Comparison of ENCODE assay signal across 8 cellular contexts in genomic region chr1:224929335-224930237, GRCh38. TPM values are rescaled to one million over a fixed set of nuclear protein-coding genes. Genes with fewer than 3 reads are reported as not detected.
DNase-seq lines count a peak whose midpoint lies in the region; FAIRE-seq and TF ChIP-seq lines count a peak whose summit lies in the region.

DNAH14 (plus strand) TSS chr1:224929675; CDS start chr1:224952703, 23,028 bp downstream.

- TF ChIP-seq POLR2A in GM12891 (IDR thresholded peaks at IDR 0.05; ENCODE audit: low read depth, low read length) = peak; percentile 24; the same call in 1 of the 2 replicates

- H3K36me3 ChIP-seq in mammary epithelial cell (ENCODE audit: insufficient read depth, low read length) (no peaks in the 10 kb centered on the region), small intestine (ENCODE audit: control insufficient read depth in 2 of 2, insufficient read depth in 2 of 2, low read length in 2 of 2) (no peaks in the 10 kb centered on the region)

- H3K9ac ChIP-seq in mammary epithelial cell (ENCODE audit: insufficient read depth, low read length) = peak within 1 kb of the TSS; percentile 51

- peak within 1 kb of the TSS; percentile 93 for H2AFZ ChIP-seq in mammary epithelial cell (ENCODE audit: low read depth, low read length)

- peaks cover 24% of the 10 kb centered on the region for H3K79me2 ChIP-seq in mammary epithelial cell (ENCODE audit: insufficient read depth, low read length)

- DNase-seq in AG04449 (ENCODE audit: low read depth, low spot score) = no peak
- peak; percentile 30 for DNase-seq in GM12891 (ENCODE audit: insufficient read length, low spot score)
- DNase-seq in HuH-7.5 (ENCODE audit: low spot score) = peak; percentile 76
- DNase-seq in RCC 7860 (ENCODE audit: low spot score) = peak; percentile 79
- DNase-seq in mammary epithelial cell = peak; percentile 68
- DNase-seq in inferior parietal cortex (ENCODE audit: extremely low spot score) = peak; percentile 13
- DNase-seq in small intestine = peak; percentile 48
- DNase-seq in putamen (ENCODE audit: low spot score) = no peak

- CTCF ChIA-PET in AG04449 (lab: Yijun Ruan, JAX) = interaction anchor here (1.0 to 1.5 kb wide), 2 partner anchors 416 kb away, joined by 3 to 7 read pairs; no protein-coding TSS in a partner anchor
- CTCF ChIA-PET in mammary epithelial cell (lab: Charles Lee; ENCODE audit: low non-redundant PET) = no interaction called here

- H3K27me3 ChIP-seq in mammary epithelial cell (ENCODE audit: insufficient read depth, low read length) (no peaks in the 10 kb centered on the region), small intestine (ENCODE audit: control insufficient read depth in 2 of 2, insufficient read depth in 2 of 2, low read length in 2 of 2) (no peaks in the 10 kb centered on the region)

- intact Hi-C loops in mammary epithelial cell (cut with micrococcal nuclease) = no loop called here

- TSS peak; percentile 26 for BruUV-seq in mammary epithelial cell (replicated peaks; lab: Mats Ljungman, UMichigan)

- peak within 1 kb of the TSS; percentile 91 for H3K4me2 ChIP-seq in mammary epithelial cell (ENCODE audit: insufficient read depth, low read depth, low read length)

- peak within 1 kb of the TSS; percentile 61 for H3K4me3 ChIP-seq in AG04449 (ENCODE audit: low read depth, low read length)
- H3K4me3 ChIP-seq in mammary epithelial cell (replicated peaks in 1 of 3; ENCODE audit: insufficient read depth in 1 of 3, low read depth in 2 of 3, low read length in 3 of 3) = peak within 1 kb of the TSS; percentile 74 to 90 (median 77)
- peak within 1 kb of the TSS; percentile 30 to 52 for H3K4me3 ChIP-seq in small intestine (ENCODE audit: low read depth in 1 of 2, low read length in 2 of 2)

- 15% methylated on average over 15 of the region's 75 CpGs for WGBS in mammary epithelial cell (ENCODE audit: low coverage, missing lambda C conversion rate)
- WGBS in small intestine, 3 donors = 1 to 2% (median 1%) methylated on average over 50 to 75 of the region's 75 CpGs

- FAIRE-seq in GM12891 (lab: Jason Lieb, UNC) (peak; percentile 72), RCC 7860 (lab: Jason Lieb, UNC) (no peak), small intestine (lab: Jason Lieb, UNC) (no peak)

- H3K4me1 ChIP-seq in mammary epithelial cell (ENCODE audit: insufficient read depth, low read length) = peaks cover 3% of the 10 kb centered on the region
- no peaks in the 10 kb centered on the region for H3K4me1 ChIP-seq in small intestine (ENCODE audit: control insufficient read depth in 2 of 2, insufficient read depth in 1 of 2, low read depth in 1 of 2, low read length in 1 of 2)

- dilution Hi-C loops in mammary epithelial cell (cut with HindIII; ENCODE audit: low sequenced_read_pairs) = no loop called here

- no peaks in the 10 kb centered on the region for H4K20me1 ChIP-seq in mammary epithelial cell (ENCODE audit: insufficient read depth, low read length)

- TF ChIP-seq CTCF in AG04449 (IDR thresholded peaks at IDR 0.05; ENCODE audit: insufficient read depth, low read length, missing control alignments) (no peak), mammary epithelial cell (conservative IDR thresholded peaks at IDR 0.05 in 1 of 2, IDR thresholded peaks at IDR 0.05 in 1 of 2; ENCODE audit: extremely low read depth in 1 of 2, insufficient read depth in 1 of 2, low read depth in 1 of 2, low read length in 2 of 2) (no peak)

- POLR2A ChIA-PET in AG04449 (lab: Yijun Ruan, JAX) = no interaction called here

- H3K27ac ChIP-seq in mammary epithelial cell (ENCODE audit: insufficient read depth, low read depth, low read length) (no peak within 1 kb of the TSS), small intestine (ENCODE audit: low read depth in 1 of 2, low read length in 1 of 2) (peak within 1 kb of the TSS in 1 of 2 donors; percentile 44)

- peaks cover 17% of the 10 kb centered on the region for H3K9me3 ChIP-seq in mammary epithelial cell (replicated peaks; ENCODE audit: insufficient read depth, low read length)
- H3K9me3 ChIP-seq in small intestine (ENCODE audit: control insufficient read depth, low read depth) = no peaks in the 10 kb centered on the region

- in situ Hi-C loops in mammary epithelial cell (cut with MboI; ENCODE audit: low sequenced_read_pairs in 2 of 2) = loop anchor here (10.0 kb wide), 1 partner anchor 415 kb away; no protein-coding TSS in a partner anchor

TF ChIP-seq in GM12891, 5 proteins besides CTCF, POLR2A, EP300 and RAD21:
- TF ChIP-seq TAF1 (IDR thresholded peaks at IDR 0.05; ENCODE audit: low read depth, low read length) (no peak), POU2F2 (IDR thresholded peaks at IDR 0.05; ENCODE audit: low read depth, low read length) (no peak), POLR2AphosphoS5 (IDR thresholded peaks at IDR 0.05; ENCODE audit: low read depth, low read length) (no peak), SPI1 (IDR thresholded peaks at IDR 0.05; ENCODE audit: low read depth, low read length) (no peak), PAX5 (IDR thresholded peaks at IDR 0.05; ENCODE audit: insufficient read depth, low read length, severe bottlenecking) (no peak)
TF ChIP-seq in GM12891: peak in this region for 0.

RNA-seq across cellular contexts. Expression of gene DNAH14, which starts in this region (rescaled TPM):
- 2.1 TPM for polyA plus RNA-seq in GM12891 (2012; ENCODE audit: low read depth, missing spikeins)
- total RNA-seq in mammary epithelial cell = 10 to 100 TPM; 16.4 to 23.8 TPM
- polyA plus RNA-seq in mammary epithelial cell (3.9 TPM), small intestine (1 to 10 TPM in 2 of 3 donors, not detected in 1; 1.4 to 3.9 TPM)
- not detected for polyA minus RNA-seq in mammary epithelial cell

Comparison
In these comparisons a context has a peak if more than half of its experiments do, and no peak if none do; other contexts are left out.
1. DNase-seq: peak in GM12891 (single experiment), HuH-7.5 (single experiment), RCC 7860 (single experiment), mammary epithelial cell (single experiment), inferior parietal cortex (single experiment) and small intestine (single experiment); none in AG04449 (single experiment) and putamen (single experiment).
2. Peak in every context shown above with its lines, with median percentiles within 50 percentile points of each other: H3K4me3 ChIP-seq.